21 cellular contexts compared by ENCODE assay signal in the genomic region with DNA sequence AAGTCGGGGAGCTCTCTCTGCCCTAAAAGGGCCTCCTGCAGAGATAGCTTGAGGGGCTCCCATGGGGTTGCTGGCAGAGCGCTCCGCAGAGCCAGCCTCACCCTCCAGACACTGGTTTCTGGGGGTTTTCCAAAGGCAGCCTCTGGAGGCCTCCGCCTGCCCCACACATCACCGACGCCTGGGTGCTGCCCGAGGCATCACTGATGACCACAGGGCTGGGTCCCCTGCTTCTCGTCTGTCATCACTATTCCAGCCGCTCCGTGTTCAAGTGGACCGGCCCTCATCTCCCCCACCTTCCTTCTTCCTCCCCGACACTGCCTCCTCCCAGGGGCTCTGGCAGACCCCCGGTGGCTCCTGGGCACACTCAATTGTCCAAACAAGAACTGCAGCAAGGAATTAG.
"Had no signal": no experiment of that assay in that cellular context is flagged by ENCODE, and none has a peak within 500 bp of the region (broad histone marks: within the 10 kb centered on the region; RNA-seq: fewer than 3 reads in every experiment).

No MANE protein-coding gene starts in this region.

- H3K4me1 ChIP-seq: left lung had no signal

- H3K4me3 Mint-ChIP-seq: activated T-cell treated with anti-CD3 and anti-CD28 coated beads, Interleukin-2, amount 50 U/mL, for 24 hours; activated T-helper 17 cell treated with anti-CD3 and anti-CD28 coated beads, Interleukin-2, amount 50 U/mL, for 72 hours; brain; central memory CD8-positive, alpha-beta T cell; nephron progenitor cell; T-helper 1 cell treated with Interleukin-12 subunit alpha and Interleukin-12 subunit beta and Interleukin-4 antibody, amounts not matched to agents 30 μg/mL and 1 μg/mL, for 36 hours; type B pancreatic cell; WTC11 had no signal

- H3K27me3 ChIP-seq: sigmoid colon had no signal

- DNase-seq: activated T-cell treated with anti-CD3 and anti-CD28 coated beads, Interleukin-2, amount 50 U/mL, for 24 hours; aorta; effector memory CD4-positive, alpha-beta T cell; esophagus squamous epithelium; left lung; nephron progenitor cell; occipital lobe; stimulated activated CD4-positive, alpha-beta T cell treated with anti-CD3 and anti-CD28 coated beads, Interleukin-15, amount 100 ng/mL, for 24 hours; stimulated activated naive CD4-positive, alpha-beta T cell; T1000 had no signal

- H3K36me3 ChIP-seq: esophagus squamous epithelium, gastroesophageal sphincter, left lung, sigmoid colon, thoracic aorta had no signal

- H3K27ac ChIP-seq: gastroesophageal sphincter, left lung, sigmoid colon, thoracic aorta had no signal

- H3K36me3 Mint-ChIP-seq: activated naive CD4-positive, alpha-beta T cell treated with anti-CD3 and anti-CD28 coated beads, Interleukin-2, amount 50 U/mL, for 72 hours; brain; type B pancreatic cell; WTC11 had no signal

- H3K4me3 ChIP-seq: esophagus squamous epithelium, gastroesophageal sphincter, left lung, sigmoid colon, smooth muscle cell, thoracic aorta had no signal

- H3K9me3 ChIP-seq: esophagus squamous epithelium, gastroesophageal sphincter, left lung, sigmoid colon, thoracic aorta had no signal

- ATAC-seq: activated naive CD4-positive, alpha-beta T cell treated with anti-CD3 and anti-CD28 coated beads, Interleukin-2, amount 50 U/mL, for 72 hours; activated T-helper 17 cell treated with anti-CD3 and anti-CD28 coated beads, Interleukin-2, amount 50 U/mL, for 72 hours; gastroesophageal sphincter; left lung; WTC11 had no signal

- H3K4me1 Mint-ChIP-seq: activated T-helper 17 cell treated with anti-CD3 and anti-CD28 coated beads, Interleukin-2, amount 50 U/mL, for 72 hours; central memory CD8-positive, alpha-beta T cell had no signal

- H3K9me3 Mint-ChIP-seq: activated T-cell treated with anti-CD3 and anti-CD28 coated beads, Interleukin-2, amount 50 U/mL, for 24 hours; activated T-helper 17 cell treated with anti-CD3 and anti-CD28 coated beads, Interleukin-2, amount 50 U/mL, for 72 hours; central memory CD8-positive, alpha-beta T cell; T-helper 1 cell treated with Interleukin-12 subunit alpha and Interleukin-12 subunit beta and Interleukin-4 antibody, amounts not matched to agents 30 μg/mL and 1 μg/mL, for 36 hours; type B pancreatic cell had no signal

- H3K4me2 ChIP-seq: smooth muscle cell had no signal

- H3K27ac Mint-ChIP-seq: activated naive CD4-positive, alpha-beta T cell treated with anti-CD3 and anti-CD28 coated beads, Interleukin-2, amount 50 U/mL, for 72 hours; activated T-cell treated with anti-CD3 and anti-CD28 coated beads, Interleukin-2, amount 50 U/mL, for 24 hours; activated T-helper 17 cell treated with anti-CD3 and anti-CD28 coated beads, Interleukin-2, amount 50 U/mL, for 72 hours; T-helper 1 cell treated with Interleukin-12 subunit alpha and Interleukin-12 subunit beta and Interleukin-4 antibody, amounts not matched to agents 30 μg/mL and 1 μg/mL, for 36 hours; type B pancreatic cell; WTC11 had no signal
